Comparison of ENCODE assay signal across 17 cellular contexts in genomic region chr15:98272586-98272985, GRCh38.
"Had no signal": no experiment of that assay in that cellular context is flagged by ENCODE, and none has a peak within 500 bp of the region (broad histone marks: within the 10 kb centered on the region; RNA-seq: fewer than 3 reads in every experiment).

No MANE protein-coding gene starts in this region.

- H3K4me1 ChIP-seq: pancreas, thyroid gland had no signal

- H3K9me3 Mint-ChIP-seq: activated naive CD4-positive, alpha-beta T cell treated with anti-CD3 and anti-CD28 coated beads, Interleukin-2, amount 50 U/mL, for 24 hours; T-helper 2 cell treated with Interferon-gamma antibody and Interleukin-4, amounts not matched to agents 5 μg/mL and 100 μg/mL, for 36 hours had no signal

- H2AFZ ChIP-seq: hepatocyte had no signal

- H3K79me2 ChIP-seq: hepatocyte had no signal

- ATAC-seq: left cardiac atrium, pancreas, right cardiac atrium had no signal

- H3K36me3 ChIP-seq: pancreas, thyroid gland had no signal

- H3K36me3 Mint-ChIP-seq: activated naive CD4-positive, alpha-beta T cell treated with anti-CD3 and anti-CD28 coated beads, Interleukin-2, amount 50 U/mL, for 24 hours; brain had no signal

- H3K4me3 ChIP-seq: hepatocyte, pancreas, thyroid gland had no signal

- DNase-seq: activated gamma-delta T cell treated with Interleukin-2 at 50 U/mL for 16 hours; activated T-cell treated with anti-CD3 and anti-CD28 coated beads, Interleukin-2, amount 50 U/mL, for 1 hour; aorta; erythroblast; glutamatergic neuron; left cardiac atrium; pancreas; right cardiac atrium; stimulated activated CD4-positive, alpha-beta T cell treated with anti-CD3 and anti-CD28 coated beads, Interleukin-1b, Interleukin-23, amount 100 ng/mL, for 48 hours; substantia nigra; thyroid gland had no signal

- H3K27me3 ChIP-seq: hepatocyte, pancreas, thyroid gland had no signal

- H3K4me1 Mint-ChIP-seq: activated naive CD4-positive, alpha-beta T cell treated with anti-CD3 and anti-CD28 coated beads, Interleukin-2, amount 50 U/mL, for 24 hours; brain; nephron had no signal

- H3K27ac ChIP-seq: hepatocyte, pancreas, thyroid gland had no signal

- H3K27ac Mint-ChIP-seq: activated naive CD4-positive, alpha-beta T cell treated with anti-CD3 and anti-CD28 coated beads, Interleukin-2, amount 50 U/mL, for 24 hours; brain; nephron; stimulated activated naive CD8-positive, alpha-beta T cell treated with anti-CD3 and anti-CD28 coated beads, Interleukin-15, Interleukin-2, amounts not matched to agents 100 ng/mL and 50 ng/mL, for 24 hours; T-helper 2 cell treated with Interferon-gamma antibody and Interleukin-4, amounts not matched to agents 5 μg/mL and 100 μg/mL, for 36 hours had no signal

- H3K4me2 ChIP-seq: hepatocyte had no signal

- H3K4me3 Mint-ChIP-seq: activated naive CD4-positive, alpha-beta T cell treated with anti-CD3 and anti-CD28 coated beads, Interleukin-2, amount 50 U/mL, for 24 hours; brain; nephron; stimulated activated naive CD8-positive, alpha-beta T cell treated with anti-CD3 and anti-CD28 coated beads, Interleukin-15, Interleukin-2, amounts not matched to agents 100 ng/mL and 50 ng/mL, for 24 hours; T-helper 2 cell treated with Interferon-gamma antibody and Interleukin-4, amounts not matched to agents 5 μg/mL and 100 μg/mL, for 36 hours had no signal

- H3K27me3 Mint-ChIP-seq: brain; stimulated activated naive CD8-positive, alpha-beta T cell treated with anti-CD3 and anti-CD28 coated beads, Interleukin-15, Interleukin-2, amounts not matched to agents 100 ng/mL and 50 ng/mL, for 24 hours had no signal

- H3K9me3 ChIP-seq: pancreas, thyroid gland had no signal
